In the genomic region with DNA sequence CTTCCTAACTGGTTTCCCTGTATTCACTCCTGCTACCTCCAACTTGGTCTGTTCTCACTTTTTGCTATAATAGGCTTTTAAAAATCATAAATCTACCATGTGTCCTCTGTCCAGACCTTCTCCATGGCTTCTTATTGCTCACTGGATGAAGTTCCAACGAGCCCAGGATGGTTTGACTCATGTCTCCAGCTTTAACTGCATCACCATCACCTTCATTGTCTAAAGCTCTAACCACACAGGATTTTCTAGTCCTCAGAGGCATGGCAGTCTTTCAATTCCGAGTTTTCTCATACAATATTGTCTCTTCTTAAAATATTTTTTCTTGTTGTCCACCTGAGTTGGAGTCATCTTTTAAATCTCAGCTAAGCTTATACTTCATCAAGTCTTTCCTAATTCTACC, we compare ENCODE assay signal across 26 cellular contexts. TPM values are rescaled to one million over a fixed set of nuclear protein-coding genes. Genes with fewer than 3 reads are reported as not detected.
A peak's percentile ranks its signal among the peaks of the same experiment; 100 is the strongest.
DNase-seq lines count a peak whose midpoint lies in the region; ATAC-seq, FAIRE-seq and TF ChIP-seq lines count a peak whose summit lies in the region.
"Had no signal": no experiment of that assay in that cellular context is flagged by ENCODE, and none has a peak within 500 bp of the region (broad histone marks: within the 10 kb centered on the region; RNA-seq: fewer than 3 reads in every experiment).

No MANE protein-coding gene starts in this region.

- H2BK120ac ChIP-seq in trophoblast cell (ENCODE audit: insufficient read depth, low read length, poor library complexity), result no peak overlapping the region

- no peak overlapping the region for H3K4ac ChIP-seq in trophoblast cell (ENCODE audit: low read depth, low read length)

- CTCF ChIA-PET in endothelial cell of umbilical vein (lab: Charles Lee), result interaction anchor here (0.8 to 1.3 kb wide), 2 partner anchors 27 to 30 kb away, joined by 3 to 4 read pairs; no protein-coding TSS in a partner anchor

- H3K4me3 ChIP-seq in HL-60 (replicated peaks; ENCODE audit: insufficient read depth, low read length), result no peak overlapping the region
- no peak overlapping the region for H3K4me3 ChIP-seq in endothelial cell of umbilical vein (replicated peaks in 1 of 3; ENCODE audit: insufficient read depth in 1 of 3, low read depth in 1 of 3, low read length in 3 of 3)
- no peak overlapping the region for H3K4me3 ChIP-seq in trophoblast cell (ENCODE audit: low read depth, low read length)
- H3K4me3 ChIP-seq: GM23248, SJSA1 had no signal

- H3K27ac Mint-ChIP-seq in activated T-cell treated with anti-CD3 and anti-CD28 coated beads, Interleukin-2, amount 50 U/mL, for 72 hours, result peak overlapping the region; percentile 35
- peak overlapping the region; percentile 68 for H3K27ac Mint-ChIP-seq in neural crest cell (ENCODE audit: unreplicated experiment)

- H3K18ac ChIP-seq in trophoblast cell (ENCODE audit: low read length), result no peak overlapping the region

- H3K79me2 ChIP-seq in endothelial cell of umbilical vein (ENCODE audit: control insufficient read depth, insufficient read depth, low read length), result no peaks in the 10 kb centered on the region
- H3K79me2 ChIP-seq in trophoblast cell (ENCODE audit: control insufficient read depth, insufficient read depth, low read length, poor library complexity), result no peaks in the 10 kb centered on the region

- H3K9me3 Mint-ChIP-seq in activated T-cell treated with anti-CD3 and anti-CD28 coated beads, Interleukin-2, amount 50 U/mL, for 72 hours, result peaks cover 1 to 6% of the 10 kb centered on the region in 2 donors
- no peaks in the 10 kb centered on the region for H3K9me3 Mint-ChIP-seq in activated T-cell treated with anti-CD3 and anti-CD28 coated beads, Interleukin-2, amount 50 U/mL, for 4 hours
- H3K9me3 Mint-ChIP-seq in neural crest cell, result peaks cover 2% of the 10 kb centered on the region

- H3K4me1 ChIP-seq in endothelial cell of umbilical vein (ENCODE audit: control insufficient read depth, extremely low read depth, insufficient read depth, low read length), result no peaks in the 10 kb centered on the region
- H3K4me1 ChIP-seq in trophoblast cell (ENCODE audit: control insufficient read depth in 1 of 2, insufficient read depth in 2 of 2, low read length in 2 of 2), result peaks cover 0 to 2% of the 10 kb centered on the region in 2 experiments

- POLR2A ChIA-PET in endothelial cell of umbilical vein (lab: Charles Lee), result interaction anchor here (1.5 kb wide), 1 partner anchor 49 kb away, joined by 3 read pairs; the partner anchor contains the start of gene PDCD1LG2

- H3K36me3 ChIP-seq in endothelial cell of umbilical vein (ENCODE audit: control insufficient read depth in 2 of 2, extremely low read depth in 1 of 2, insufficient read depth in 2 of 2, low read length in 2 of 2), result no peaks in the 10 kb centered on the region
- H3K36me3 ChIP-seq in trophoblast cell (ENCODE audit: control insufficient read depth in 1 of 2, insufficient read depth in 2 of 2, low read length in 2 of 2), result no peaks in the 10 kb centered on the region

- H3K27ac ChIP-seq in HL-60 (replicated peaks), result peak overlapping the region; percentile 73
- H3K27ac ChIP-seq in endothelial cell of umbilical vein (ENCODE audit: insufficient read depth, low read depth, low read length), result no peak overlapping the region
- H3K27ac ChIP-seq in trophoblast cell (ENCODE audit: low read depth, low read length), result no peak overlapping the region
- H3K27ac ChIP-seq: GM23248, SJSA1 had no signal

- no TSS peak for BruUV-seq in endothelial cell of umbilical vein (replicated peaks; lab: Mats Ljungman, UMichigan)

- peaks cover 44% of the 10 kb centered on the region for H3K4me1 Mint-ChIP-seq in activated T-cell treated with anti-CD3 and anti-CD28 coated beads, Interleukin-2, amount 50 U/mL, for 72 hours (ENCODE audit: low read depth)
- peaks cover 54% of the 10 kb centered on the region for H3K4me1 Mint-ChIP-seq in activated T-cell treated with anti-CD3 and anti-CD28 coated beads, Interleukin-2, amount 50 U/mL, for 4 hours (ENCODE audit: low read depth)
- H3K4me1 Mint-ChIP-seq in neural crest cell, result peaks cover 38% of the 10 kb centered on the region

- FAIRE-seq in endothelial cell of umbilical vein (lab: Jason Lieb, UNC), result peak; percentile 38
- FAIRE-seq: GM18507 had no signal

- H3K9ac ChIP-seq in endothelial cell of umbilical vein (replicated peaks; ENCODE audit: extremely low read depth, insufficient read depth, low read length), result no peak overlapping the region
- no peak overlapping the region for H3K9ac ChIP-seq in trophoblast cell (ENCODE audit: low read length)
- H3K9ac ChIP-seq: GM23248 had no signal

- no peak overlapping the region for H3K4me3 Mint-ChIP-seq in activated T-cell treated with anti-CD3 and anti-CD28 coated beads, Interleukin-2, amount 50 U/mL, for 72 hours
- H3K4me3 Mint-ChIP-seq in activated T-cell treated with anti-CD3 and anti-CD28 coated beads, Interleukin-2, amount 50 U/mL, for 4 hours, result no peak overlapping the region
- H3K4me3 Mint-ChIP-seq in neural crest cell, result no peak overlapping the region

- H4K12ac ChIP-seq in trophoblast cell (ENCODE audit: low read depth, low read length), result no peak overlapping the region

- H2AK5ac ChIP-seq in trophoblast cell (ENCODE audit: low read length), result no peak overlapping the region

- no peak overlapping the region for H2BK5ac ChIP-seq in trophoblast cell (ENCODE audit: low read depth, low read length, poor library complexity)

- H3K79me1 ChIP-seq in trophoblast cell (ENCODE audit: low read length), result no peaks in the 10 kb centered on the region

- H3K27me3 ChIP-seq in HL-60 (ENCODE audit: insufficient read depth, poor library complexity, severe bottlenecking) (no peaks in the 10 kb centered on the region), endothelial cell of umbilical vein (ENCODE audit: control insufficient read depth in 2 of 2, insufficient read depth in 2 of 2, low read length in 2 of 2) (no peaks in the 10 kb centered on the region), trophoblast cell (ENCODE audit: insufficient read depth, low read length) (no peaks in the 10 kb centered on the region)
- H3K27me3 ChIP-seq: SJSA1 had no signal

- intact Hi-C loops in endothelial cell of umbilical vein (cut with micrococcal nuclease), result no loop called here
- intact Hi-C loops in head of caudate nucleus (cut with DNase I), result no loop called here

- H4K8ac ChIP-seq in trophoblast cell (ENCODE audit: low read depth, low read length), result no peak overlapping the region

- dilution Hi-C loops in endothelial cell of umbilical vein (cut with MboI; ENCODE audit: extremely low pct_ligation_motif_present, low sequenced_read_pairs), result no loop called here

- H3K9me1 ChIP-seq in endothelial cell of umbilical vein (replicated peaks; ENCODE audit: control insufficient read depth, extremely low read depth, insufficient read depth, low read length), result no peaks in the 10 kb centered on the region

- DNase-seq in activated T-cell treated with anti-CD3 and anti-CD28 coated beads, Interleukin-2, amount 50 U/mL, for 72 hours, result no peak
- no peak for DNase-seq in activated T-cell treated with anti-CD3 and anti-CD28 coated beads, Interleukin-2, amount 50 U/mL, for 4 hours
- DNase-seq in HL-60 (ENCODE audit: low read depth in 1 of 2, low spot score in 1 of 2) (no peak), endothelial cell of umbilical vein (ENCODE audit: low read depth, low spot score) (no peak), neural crest cell (ENCODE audit: low read depth, low spot score) (no peak), trophoblast cell (no peak), head of caudate nucleus (no peak)
- DNase-seq: CD4-positive, CD25-positive, alpha-beta regulatory T cell; COR-L47; DMS53; GM23248; H7; NCI-H1092 treated with DMSO at 0.1 percent for 48 hours; NCI-H1436; NCI-H187; NCI-H2081 treated with DMSO at 0.1 percent for 48 hours; NCI-H2171; NCI-H226; NCI-H510A; NCI-H82; NK-92 treated with Interleukin-12 subunit alpha and Interleukin-12 subunit beta, amount 100 ng/mL, for 24 hours; PC-3 had no signal

- H3K4me2 ChIP-seq in endothelial cell of umbilical vein (ENCODE audit: insufficient read depth, low read length) (no peak overlapping the region), trophoblast cell (ENCODE audit: low read length) (no peak overlapping the region)

- H3K23ac ChIP-seq in trophoblast cell (ENCODE audit: low read length), result no peak overlapping the region

- no peak overlapping the region for H4K91ac ChIP-seq in trophoblast cell (ENCODE audit: low read depth, low read length)

- no peak for ATAC-seq in activated T-cell treated with anti-CD3 and anti-CD28 coated beads, Interleukin-2, amount 50 U/mL, for 72 hours (replicated peaks in 1 of 2)
- no peak for ATAC-seq in activated T-cell treated with anti-CD3 and anti-CD28 coated beads, Interleukin-2, amount 50 U/mL, for 4 hours
- ATAC-seq: PC-3 had no signal

- no CpG with 5 or more reads among the region's 2 CpGs for whole genome bisulfite sequencing in trophoblast cell (ENCODE audit: extremely low coverage, insufficient coverage, insufficient read length)

- H3K9me3 ChIP-seq in endothelial cell of umbilical vein (replicated peaks; ENCODE audit: control insufficient read depth, insufficient read depth, low read length) (no peaks in the 10 kb centered on the region), trophoblast cell (ENCODE audit: insufficient read depth, low read depth, low read length) (no peaks in the 10 kb centered on the region)
- H3K9me3 ChIP-seq: SJSA1 had no signal

- peaks cover 7 to 11% of the 10 kb centered on the region in 2 donors for H3K36me3 Mint-ChIP-seq in activated T-cell treated with anti-CD3 and anti-CD28 coated beads, Interleukin-2, amount 50 U/mL, for 72 hours (ENCODE audit: insufficient read depth in 2 of 2)
- H3K36me3 Mint-ChIP-seq in activated T-cell treated with anti-CD3 and anti-CD28 coated beads, Interleukin-2, amount 50 U/mL, for 4 hours (ENCODE audit: insufficient read depth), result no peaks in the 10 kb centered on the region
- no peaks in the 10 kb centered on the region for H3K36me3 Mint-ChIP-seq in neural crest cell (ENCODE audit: low read depth)

- TF ChIP-seq CTCF in HL-60 (IDR thresholded peaks at IDR 0.05; ENCODE audit: insufficient read depth, low read length) (no peak), endothelial cell of umbilical vein (IDR thresholded peaks at IDR 0.05; ENCODE audit: extremely low read depth in 1 of 2, insufficient read depth in 1 of 2, low read depth in 1 of 2, low read length in 2 of 2) (no peak), neural crest cell (conservative IDR thresholded peaks at IDR 0.05) (no peak)

- H2BK12ac ChIP-seq in trophoblast cell (ENCODE audit: low read length), result no peak overlapping the region

- H4K20me1 ChIP-seq in endothelial cell of umbilical vein (replicated peaks; ENCODE audit: control insufficient read depth, extremely low read depth, insufficient read depth, low read length), result no peaks in the 10 kb centered on the region

- H3K27me3 Mint-ChIP-seq in activated T-cell treated with anti-CD3 and anti-CD28 coated beads, Interleukin-2, amount 50 U/mL, for 72 hours (ENCODE audit: low read depth), result no peaks in the 10 kb centered on the region
- H3K27me3 Mint-ChIP-seq in activated T-cell treated with anti-CD3 and anti-CD28 coated beads, Interleukin-2, amount 50 U/mL, for 4 hours (ENCODE audit: low read depth), result no peaks in the 10 kb centered on the region
- H3K27me3 Mint-ChIP-seq in neural crest cell (ENCODE audit: low read depth), result no peaks in the 10 kb centered on the region
- H3K27me3 Mint-ChIP-seq: CD4-positive, CD25-positive, alpha-beta regulatory T cell had no signal

- no peak overlapping the region for H3K14ac ChIP-seq in trophoblast cell (ENCODE audit: low read length)

- H2AFZ ChIP-seq in endothelial cell of umbilical vein (ENCODE audit: low read depth, low read length) (no peak overlapping the region), trophoblast cell (ENCODE audit: insufficient read depth, low read length, poor library complexity) (no peak overlapping the region)
- H2AFZ ChIP-seq: GM23248 had no signal

- TF ChIP-seq POLR2A in endothelial cell of umbilical vein (IDR thresholded peaks at IDR 0.05; ENCODE audit: low read depth, low read length), result no peak

RNA-seq across cellular contexts. Expression of gene PDCD1LG2, which starts 49.3 kb away (rescaled TPM):
- total RNA-seq in activated T-cell treated with anti-CD3 and anti-CD28 coated beads, Interleukin-2, amount 50 U/mL, for 72 hours, result 1 to 10 TPM; 1.3 to 3.0 TPM
- under 1 TPM in 2 of 3 donors, not detected in 1; 0.11 to 0.60 TPM for total RNA-seq in activated T-cell treated with anti-CD3 and anti-CD28 coated beads, Interleukin-2, amount 50 U/mL, for 4 hours
- total RNA-seq in endothelial cell of umbilical vein (9.5 and 9.7 TPM in 2 replicates), neural crest cell (not detected in 2 replicates)
- polyA plus RNA-seq in endothelial cell of umbilical vein, result 7.9 and 9.6 TPM in 2 replicates
- polyA plus RNA-seq in endothelial cell of umbilical vein (2011; cell fraction: cytosol; rRNA removed), result 8.5 and 10.0 TPM in 2 replicates
- polyA plus RNA-seq in endothelial cell of umbilical vein (2011; cell fraction: nucleus; rRNA removed), result 8.6 and 9.5 TPM in 2 replicates
- polyA plus RNA-seq in endothelial cell of umbilical vein (2012), result 10.7 and 14.4 TPM in 2 replicates
- polyA minus RNA-seq in endothelial cell of umbilical vein, result 15.5 and 22.7 TPM in 2 replicates
- not detected for polyA minus RNA-seq in endothelial cell of umbilical vein (2011; cell fraction: cytosol; rRNA and poly(A)+ RNA removed)
- polyA minus RNA-seq in endothelial cell of umbilical vein (2011; cell fraction: nucleus; rRNA and poly(A)+ RNA removed), result 10.7 and 16.8 TPM in 2 replicates
- 1.1 and 1.2 TPM in 2 replicates for polyA plus RNA-seq in trophoblast cell (2013)
- total RNA-seq: G401, H7, HT-29 had no signal
